1 cellular context compared by ENCODE assay signal in genomic region chr17:41544935-41545334, GRCh38.
TF ChIP-seq lines count a peak whose summit lies in the region.

No MANE protein-coding gene starts in this region.

TF ChIP-seq in IMR-90, 13 proteins besides CTCF, POLR2A, EP300 and RAD21 (continued from another document):
- TF ChIP-seq NFE2L2 (IDR thresholded peaks at IDR 0.05; ENCODE audit: low read depth, low read length), result no peak
- no peak for TF ChIP-seq RCOR1 (IDR thresholded peaks at IDR 0.05; ENCODE audit: insufficient replicate concordance, low read length)
- no peak for TF ChIP-seq CHD1 (IDR thresholded peaks at IDR 0.05; ENCODE audit: low read depth, low read length)
- TF ChIP-seq ELK1 (IDR thresholded peaks at IDR 0.05; ENCODE audit: borderline replicate concordance, low read depth, low read length), result no peak
- no peak for TF ChIP-seq MXI1 (IDR thresholded peaks at IDR 0.05; ENCODE audit: borderline replicate concordance, low read depth, low read length)
- TF ChIP-seq BHLHE40 (IDR thresholded peaks at IDR 0.05; ENCODE audit: low read depth, low read length), result no peak
- no peak for TF ChIP-seq MAFK (IDR thresholded peaks at IDR 0.05; ENCODE audit: low read depth, low read length)
